In the genomic region with DNA sequence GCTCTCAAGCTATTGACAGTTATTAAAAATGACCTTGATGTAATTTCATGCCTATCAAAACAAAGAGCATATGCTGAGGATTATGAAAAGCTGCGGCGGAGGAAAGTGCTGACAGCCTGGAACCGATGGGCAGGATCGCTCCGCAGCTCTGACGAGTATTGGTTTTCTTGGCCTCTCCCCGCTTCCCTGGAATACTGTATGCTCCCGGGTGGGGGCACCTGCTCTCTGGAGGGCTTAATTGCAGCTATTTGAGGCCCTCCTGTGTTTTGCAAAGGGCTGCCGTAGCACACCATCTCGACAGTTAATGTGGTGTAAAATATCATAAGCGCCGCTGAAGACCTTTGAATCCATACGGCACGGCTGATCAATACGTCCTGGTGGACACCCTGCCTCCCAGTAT, we compare ENCODE assay signal across 2 cellular contexts.
TF ChIP-seq lines count a peak whose summit lies in the region.

No MANE protein-coding gene starts in this region.

TF ChIP-seq in H1, 55 proteins besides CTCF, POLR2A, EP300 and RAD21 (continued from another document):
- TF ChIP-seq CTBP2 (IDR thresholded peaks at IDR 0.05; ENCODE audit: borderline replicate concordance, insufficient read depth, insufficient read length, low read length) (no peak), ATF3 (IDR thresholded peaks at IDR 0.05; ENCODE audit: insufficient read depth, low read depth, low read length) (no peak), RNF2 (IDR thresholded peaks at IDR 0.05; ENCODE audit: borderline replicate concordance, low read depth, low read length, missing control alignments, poor library complexity, severe bottlenecking) (no peak), SUZ12 (IDR thresholded peaks at IDR 0.05; ENCODE audit: low read length) (no peak), CHD2 (IDR thresholded peaks at IDR 0.05; ENCODE audit: low read length) (no peak), TAF7 (optimal IDR thresholded peaks at IDR 0.05; ENCODE audit: borderline replicate concordance, low read depth, low read length) (no peak), POU5F1 (IDR thresholded peaks at IDR 0.05; ENCODE audit: low read depth, low read length) (no peak), BACH1 (IDR thresholded peaks at IDR 0.05; ENCODE audit: low read length) (no peak), GTF2F1 (IDR thresholded peaks at IDR 0.05; ENCODE audit: borderline replicate concordance, low read depth, low read length) (no peak), RFX5 (IDR thresholded peaks at IDR 0.05; ENCODE audit: borderline replicate concordance, low read depth, low read length) (no peak)
- TF ChIP-seq, protein P1, sequence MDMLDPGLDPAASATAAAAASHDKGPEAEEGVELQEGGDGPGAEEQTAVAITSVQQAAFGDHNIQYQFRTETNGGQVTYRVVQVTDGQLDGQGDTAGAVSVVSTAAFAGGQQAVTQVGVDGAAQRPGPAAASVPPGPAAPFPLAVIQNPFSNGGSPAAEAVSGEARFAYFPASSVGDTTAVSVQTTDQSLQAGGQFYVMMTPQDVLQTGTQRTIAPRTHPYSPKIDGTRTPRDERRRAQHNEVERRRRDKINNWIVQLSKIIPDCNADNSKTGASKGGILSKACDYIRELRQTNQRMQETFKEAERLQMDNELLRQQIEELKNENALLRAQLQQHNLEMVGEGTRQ (IDR thresholded peaks at IDR 0.05; ENCODE audit: low read length) = no peak

TF ChIP-seq in WTC11, 78 proteins besides CTCF, POLR2A, EP300 and RAD21:
- TF ChIP-seq AFF4 (CRISPR knock-in tag; IDR thresholded peaks at IDR 0.05; ENCODE audit: borderline replicate concordance) (no peak), SOX15 (CRISPR knock-in tag; IDR thresholded peaks at IDR 0.05) (no peak), ZNF317 (CRISPR knock-in tag; IDR thresholded peaks at IDR 0.05; ENCODE audit: borderline replicate concordance, low read depth) (no peak), ZNF512 (CRISPR knock-in tag; IDR thresholded peaks at IDR 0.05; ENCODE audit: borderline replicate concordance) (no peak), GRHL2 (CRISPR knock-in tag; IDR thresholded peaks at IDR 0.05; ENCODE audit: insufficient replicate concordance, severe bottlenecking) (no peak), MXD4 (CRISPR knock-in tag; IDR thresholded peaks at IDR 0.05; ENCODE audit: borderline replicate concordance) (no peak)
